1 cellular context compared by ENCODE assay signal in genomic region chr21:41926068-41926806, GRCh38.
TF ChIP-seq lines count a peak whose summit lies in the region.

No MANE protein-coding gene starts in this region.

TF ChIP-seq in HepG2, 621 proteins besides CTCF, POLR2A, EP300 and RAD21 (continued from another document and continues in another):
- no peak for TF ChIP-seq SKIL (CRISPR knock-in tag; IDR thresholded peaks at IDR 0.05; ENCODE audit: borderline replicate concordance)
- no peak for TF ChIP-seq REST (IDR thresholded peaks at IDR 0.05; ENCODE audit: borderline replicate concordance in 1 of 2, low read depth in 1 of 2, low read length in 2 of 2)
- no peak for TF ChIP-seq DNMT3B (CRISPR knock-in tag; conservative IDR thresholded peaks at IDR 0.05)
- no peak for TF ChIP-seq ZNF816 (CRISPR knock-in tag; IDR thresholded peaks at IDR 0.05; ENCODE audit: borderline replicate concordance)
- TF ChIP-seq GTF3A (CRISPR knock-in tag; conservative IDR thresholded peaks at IDR 0.05) = no peak
- no peak for TF ChIP-seq ZNF646 (CRISPR knock-in tag; IDR thresholded peaks at IDR 0.05)
- TF ChIP-seq HMGXB4 (CRISPR knock-in tag; IDR thresholded peaks at IDR 0.05; ENCODE audit: borderline replicate concordance in 1 of 2, low read depth in 1 of 2) = peak in 1 of 2 experiments; percentile 21; a peak in 1 of 4 replicates
- TF ChIP-seq ZNF121 (CRISPR knock-in tag; IDR thresholded peaks at IDR 0.05) = no peak
- TF ChIP-seq SOX6 (IDR thresholded peaks at IDR 0.05) = no peak
- peak; percentile 78; the same call in 1 of the 2 replicates for TF ChIP-seq SOX6 (CRISPR knock-in tag; IDR thresholded peaks at IDR 0.05)
- no peak; the same call in 1 of the 2 replicates for TF ChIP-seq ZFY (CRISPR knock-in tag; IDR thresholded peaks at IDR 0.05)
- peak; percentile 47 for TF ChIP-seq FOXA3 (CRISPR knock-in tag; IDR thresholded peaks at IDR 0.05)
- no peak; the same call in 1 of the 2 replicates for TF ChIP-seq LCORL (IDR thresholded peaks at IDR 0.05)
- TF ChIP-seq LCORL (CRISPR knock-in tag; IDR thresholded peaks at IDR 0.05) = peak; percentile 45; the same call in 1 of the 2 replicates
- no peak for TF ChIP-seq ZNF629 (CRISPR knock-in tag; conservative IDR thresholded peaks at IDR 0.05)
- TF ChIP-seq ZNF737 (CRISPR knock-in tag; IDR thresholded peaks at IDR 0.05; ENCODE audit: borderline replicate concordance) = no peak
- TF ChIP-seq NFAT5 (CRISPR knock-in tag; IDR thresholded peaks at IDR 0.05) = no peak
- no peak for TF ChIP-seq ZNF639 (CRISPR knock-in tag; conservative IDR thresholded peaks at IDR 0.05)
- 0 out of 2 replicates have a peak, but pooled peaks have one; percentile 17 for TF ChIP-seq ATF2 (CRISPR knock-in tag; IDR thresholded peaks at IDR 0.05)
- TF ChIP-seq PAXIP1 (CRISPR knock-in tag; conservative IDR thresholded peaks at IDR 0.05) = peak; percentile 94
- 0 out of 2 replicates have a peak, but pooled peaks have one; percentile 10 for TF ChIP-seq ELF3 (CRISPR knock-in tag; IDR thresholded peaks at IDR 0.05)
- peak; percentile 37 for TF ChIP-seq XRCC5 (optimal IDR thresholded peaks at IDR 0.05; ENCODE audit: low read length)
- no peak for TF ChIP-seq CENPX (CRISPR knock-in tag; IDR thresholded peaks at IDR 0.05)
